ENCODE assay signal across 1 cellular context in genomic region chr2:238902285-238902684, GRCh38.
TF ChIP-seq lines count a peak whose summit lies in the region.

No MANE protein-coding gene starts in this region.

TF ChIP-seq in HepG2, 621 proteins besides CTCF, POLR2A, EP300 and RAD21 (continues in another document):
- TF ChIP-seq, protein P1, sequence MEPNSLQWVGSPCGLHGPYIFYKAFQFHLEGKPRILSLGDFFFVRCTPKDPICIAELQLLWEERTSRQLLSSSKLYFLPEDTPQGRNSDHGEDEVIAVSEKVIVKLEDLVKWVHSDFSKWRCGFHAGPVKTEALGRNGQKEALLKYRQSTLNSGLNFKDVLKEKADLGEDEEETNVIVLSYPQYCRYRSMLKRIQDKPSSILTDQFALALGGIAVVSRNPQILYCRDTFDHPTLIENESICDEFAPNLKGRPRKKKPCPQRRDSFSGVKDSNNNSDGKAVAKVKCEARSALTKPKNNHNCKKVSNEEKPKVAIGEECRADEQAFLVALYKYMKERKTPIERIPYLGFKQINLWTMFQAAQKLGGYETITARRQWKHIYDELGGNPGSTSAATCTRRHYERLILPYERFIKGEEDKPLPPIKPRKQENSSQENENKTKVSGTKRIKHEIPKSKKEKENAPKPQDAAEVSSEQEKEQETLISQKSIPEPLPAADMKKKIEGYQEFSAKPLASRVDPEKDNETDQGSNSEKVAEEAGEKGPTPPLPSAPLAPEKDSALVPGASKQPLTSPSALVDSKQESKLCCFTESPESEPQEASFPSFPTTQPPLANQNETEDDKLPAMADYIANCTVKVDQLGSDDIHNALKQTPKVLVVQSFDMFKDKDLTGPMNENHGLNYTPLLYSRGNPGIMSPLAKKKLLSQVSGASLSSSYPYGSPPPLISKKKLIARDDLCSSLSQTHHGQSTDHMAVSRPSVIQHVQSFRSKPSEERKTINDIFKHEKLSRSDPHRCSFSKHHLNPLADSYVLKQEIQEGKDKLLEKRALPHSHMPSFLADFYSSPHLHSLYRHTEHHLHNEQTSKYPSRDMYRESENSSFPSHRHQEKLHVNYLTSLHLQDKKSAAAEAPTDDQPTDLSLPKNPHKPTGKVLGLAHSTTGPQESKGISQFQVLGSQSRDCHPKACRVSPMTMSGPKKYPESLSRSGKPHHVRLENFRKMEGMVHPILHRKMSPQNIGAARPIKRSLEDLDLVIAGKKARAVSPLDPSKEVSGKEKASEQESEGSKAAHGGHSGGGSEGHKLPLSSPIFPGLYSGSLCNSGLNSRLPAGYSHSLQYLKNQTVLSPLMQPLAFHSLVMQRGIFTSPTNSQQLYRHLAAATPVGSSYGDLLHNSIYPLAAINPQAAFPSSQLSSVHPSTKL (CRISPR knock-in tag; IDR thresholded peaks at IDR 0.05): no peak
- TF ChIP-seq JARID2 (CRISPR knock-in tag; IDR thresholded peaks at IDR 0.05; ENCODE audit: insufficient replicate concordance) (no peak), FOXA1 (IDR thresholded peaks at IDR 0.05) (peak; percentile 34; the same call in 1 of the 2 replicates), FOXA1 (CRISPR knock-in tag; IDR thresholded peaks at IDR 0.05) (no peak), RARA (CRISPR knock-in tag; IDR thresholded peaks at IDR 0.05) (no peak), IKZF1 (IDR thresholded peaks at IDR 0.05) (peak; percentile 74; the same call in 1 of the 2 replicates), HNRNPLL (IDR thresholded peaks at IDR 0.05; ENCODE audit: low read depth, low read length, poor library complexity, severe bottlenecking) (no peak), ZNF407 (CRISPR knock-in tag; IDR thresholded peaks at IDR 0.05; ENCODE audit: not compliant biosample characterization) (no peak), ZNF607 (CRISPR knock-in tag; IDR thresholded peaks at IDR 0.05; ENCODE audit: borderline replicate concordance) (no peak), LCORL (IDR thresholded peaks at IDR 0.05) (peak; percentile 56; the same call in 1 of the 2 replicates), LCORL (CRISPR knock-in tag; IDR thresholded peaks at IDR 0.05) (no peak), ZNF543 (CRISPR knock-in tag; IDR thresholded peaks at IDR 0.05) (no peak), ZNF143 (CRISPR knock-in tag; IDR thresholded peaks at IDR 0.05) (no peak), POGZ (CRISPR knock-in tag; IDR thresholded peaks at IDR 0.05) (no peak), MAF1 (CRISPR knock-in tag; IDR thresholded peaks at IDR 0.05; ENCODE audit: borderline replicate concordance) (no peak), NONO (IDR thresholded peaks at IDR 0.05) (0 out of 2 replicates have a peak, but pooled peaks have one; percentile 81), NONO (CRISPR knock-in tag; conservative IDR thresholded peaks at IDR 0.05) (no peak), NFE2 (CRISPR knock-in tag; IDR thresholded peaks at IDR 0.05) (no peak), SMAD3 (CRISPR knock-in tag; IDR thresholded peaks at IDR 0.05) (no peak), SP4 (CRISPR knock-in tag; IDR thresholded peaks at IDR 0.05) (no peak), ZFP41 (CRISPR knock-in tag; IDR thresholded peaks at IDR 0.05; ENCODE audit: borderline replicate concordance) (no peak), KLF15 (CRISPR knock-in tag; IDR thresholded peaks at IDR 0.05; ENCODE audit: borderline replicate concordance) (no peak), ZNF207 (IDR thresholded peaks at IDR 0.05; ENCODE audit: borderline replicate concordance) (0 out of 2 replicates have a peak, but pooled peaks have one; percentile 46), ZNF224 (CRISPR knock-in tag; IDR thresholded peaks at IDR 0.05) (no peak), WIZ (CRISPR knock-in tag; IDR thresholded peaks at IDR 0.05) (no peak), HNRNPK (IDR thresholded peaks at IDR 0.05; ENCODE audit: low read depth, low read length, poor library complexity, severe bottlenecking) (no peak), ZFX (CRISPR knock-in tag; IDR thresholded peaks at IDR 0.05; ENCODE audit: low read depth) (no peak), THAP8 (CRISPR knock-in tag; IDR thresholded peaks at IDR 0.05; ENCODE audit: borderline replicate concordance) (no peak), HMG20A (CRISPR knock-in tag; IDR thresholded peaks at IDR 0.05; ENCODE audit: borderline replicate concordance) (no peak), U2AF2 (IDR thresholded peaks at IDR 0.05; ENCODE audit: low read depth, low read length) (no peak), ATM (IDR thresholded peaks at IDR 0.05; ENCODE audit: borderline replicate concordance) (peak; percentile 26; the same call in 1 of the 2 replicates), NBN (conservative IDR thresholded peaks at IDR 0.05) (0 out of 2 replicates have a peak, but pooled peaks have one; percentile 56), POLR2AphosphoS5 (IDR thresholded peaks at IDR 0.05; ENCODE audit: low read depth, low read length) (no peak), NFKBIZ (CRISPR knock-in tag; IDR thresholded peaks at IDR 0.05) (no peak), ZNF432 (CRISPR knock-in tag; IDR thresholded peaks at IDR 0.05; ENCODE audit: borderline replicate concordance) (no peak)
- TF ChIP-seq, protein P2, sequence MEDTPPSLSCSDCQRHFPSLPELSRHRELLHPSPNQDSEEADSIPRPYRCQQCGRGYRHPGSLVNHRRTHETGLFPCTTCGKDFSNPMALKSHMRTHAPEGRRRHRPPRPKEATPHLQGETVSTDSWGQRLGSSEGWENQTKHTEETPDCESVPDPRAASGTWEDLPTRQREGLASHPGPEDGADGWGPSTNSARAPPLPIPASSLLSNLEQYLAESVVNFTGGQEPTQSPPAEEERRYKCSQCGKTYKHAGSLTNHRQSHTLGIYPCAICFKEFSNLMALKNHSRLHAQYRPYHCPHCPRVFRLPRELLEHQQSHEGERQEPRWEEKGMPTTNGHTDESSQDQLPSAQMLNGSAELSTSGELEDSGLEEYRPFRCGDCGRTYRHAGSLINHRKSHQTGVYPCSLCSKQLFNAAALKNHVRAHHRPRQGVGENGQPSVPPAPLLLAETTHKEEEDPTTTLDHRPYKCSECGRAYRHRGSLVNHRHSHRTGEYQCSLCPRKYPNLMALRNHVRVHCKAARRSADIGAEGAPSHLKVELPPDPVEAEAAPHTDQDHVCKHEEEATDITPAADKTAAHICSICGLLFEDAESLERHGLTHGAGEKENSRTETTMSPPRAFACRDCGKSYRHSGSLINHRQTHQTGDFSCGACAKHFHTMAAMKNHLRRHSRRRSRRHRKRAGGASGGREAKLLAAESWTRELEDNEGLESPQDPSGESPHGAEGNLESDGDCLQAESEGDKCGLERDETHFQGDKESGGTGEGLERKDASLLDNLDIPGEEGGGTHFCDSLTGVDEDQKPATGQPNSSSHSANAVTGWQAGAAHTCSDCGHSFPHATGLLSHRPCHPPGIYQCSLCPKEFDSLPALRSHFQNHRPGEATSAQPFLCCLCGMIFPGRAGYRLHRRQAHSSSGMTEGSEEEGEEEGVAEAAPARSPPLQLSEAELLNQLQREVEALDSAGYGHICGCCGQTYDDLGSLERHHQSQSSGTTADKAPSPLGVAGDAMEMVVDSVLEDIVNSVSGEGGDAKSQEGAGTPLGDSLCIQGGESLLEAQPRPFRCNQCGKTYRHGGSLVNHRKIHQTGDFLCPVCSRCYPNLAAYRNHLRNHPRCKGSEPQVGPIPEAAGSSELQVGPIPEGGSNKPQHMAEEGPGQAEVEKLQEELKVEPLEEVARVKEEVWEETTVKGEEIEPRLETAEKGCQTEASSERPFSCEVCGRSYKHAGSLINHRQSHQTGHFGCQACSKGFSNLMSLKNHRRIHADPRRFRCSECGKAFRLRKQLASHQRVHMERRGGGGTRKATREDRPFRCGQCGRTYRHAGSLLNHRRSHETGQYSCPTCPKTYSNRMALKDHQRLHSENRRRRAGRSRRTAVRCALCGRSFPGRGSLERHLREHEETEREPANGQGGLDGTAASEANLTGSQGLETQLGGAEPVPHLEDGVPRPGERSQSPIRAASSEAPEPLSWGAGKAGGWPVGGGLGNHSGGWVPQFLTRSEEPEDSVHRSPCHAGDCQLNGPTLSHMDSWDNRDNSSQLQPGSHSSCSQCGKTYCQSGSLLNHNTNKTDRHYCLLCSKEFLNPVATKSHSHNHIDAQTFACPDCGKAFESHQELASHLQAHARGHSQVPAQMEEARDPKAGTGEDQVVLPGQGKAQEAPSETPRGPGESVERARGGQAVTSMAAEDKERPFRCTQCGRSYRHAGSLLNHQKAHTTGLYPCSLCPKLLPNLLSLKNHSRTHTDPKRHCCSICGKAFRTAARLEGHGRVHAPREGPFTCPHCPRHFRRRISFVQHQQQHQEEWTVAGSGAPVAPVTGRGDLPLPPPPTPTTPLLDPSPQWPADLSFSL (CRISPR knock-in tag; IDR thresholded peaks at IDR 0.05): peak; percentile 52; the same call in 1 of the 2 replicates
- TF ChIP-seq, protein P3, sequence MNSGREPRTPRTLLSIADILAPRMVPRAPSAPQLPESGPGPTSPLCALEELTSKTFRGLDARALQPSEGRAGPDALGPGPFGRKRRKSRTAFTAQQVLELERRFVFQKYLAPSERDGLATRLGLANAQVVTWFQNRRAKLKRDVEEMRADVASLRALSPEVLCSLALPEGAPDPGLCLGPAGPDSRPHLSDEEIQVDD (CRISPR knock-in tag; IDR thresholded peaks at IDR 0.05; ENCODE audit: borderline replicate concordance): no peak
- TF ChIP-seq, protein P4, sequence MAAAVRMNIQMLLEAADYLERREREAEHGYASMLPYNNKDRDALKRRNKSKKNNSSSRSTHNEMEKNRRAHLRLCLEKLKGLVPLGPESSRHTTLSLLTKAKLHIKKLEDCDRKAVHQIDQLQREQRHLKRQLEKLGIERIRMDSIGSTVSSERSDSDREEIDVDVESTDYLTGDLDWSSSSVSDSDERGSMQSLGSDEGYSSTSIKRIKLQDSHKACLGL (CRISPR knock-in tag; IDR thresholded peaks at IDR 0.05): no peak
- TF ChIP-seq, protein P5, sequence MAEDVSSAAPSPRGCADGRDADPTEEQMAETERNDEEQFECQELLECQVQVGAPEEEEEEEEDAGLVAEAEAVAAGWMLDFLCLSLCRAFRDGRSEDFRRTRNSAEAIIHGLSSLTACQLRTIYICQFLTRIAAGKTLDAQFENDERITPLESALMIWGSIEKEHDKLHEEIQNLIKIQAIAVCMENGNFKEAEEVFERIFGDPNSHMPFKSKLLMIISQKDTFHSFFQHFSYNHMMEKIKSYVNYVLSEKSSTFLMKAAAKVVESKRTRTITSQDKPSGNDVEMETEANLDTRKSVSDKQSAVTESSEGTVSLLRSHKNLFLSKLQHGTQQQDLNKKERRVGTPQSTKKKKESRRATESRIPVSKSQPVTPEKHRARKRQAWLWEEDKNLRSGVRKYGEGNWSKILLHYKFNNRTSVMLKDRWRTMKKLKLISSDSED (CRISPR knock-in tag; IDR thresholded peaks at IDR 0.05): no peak
- TF ChIP-seq, protein P6, sequence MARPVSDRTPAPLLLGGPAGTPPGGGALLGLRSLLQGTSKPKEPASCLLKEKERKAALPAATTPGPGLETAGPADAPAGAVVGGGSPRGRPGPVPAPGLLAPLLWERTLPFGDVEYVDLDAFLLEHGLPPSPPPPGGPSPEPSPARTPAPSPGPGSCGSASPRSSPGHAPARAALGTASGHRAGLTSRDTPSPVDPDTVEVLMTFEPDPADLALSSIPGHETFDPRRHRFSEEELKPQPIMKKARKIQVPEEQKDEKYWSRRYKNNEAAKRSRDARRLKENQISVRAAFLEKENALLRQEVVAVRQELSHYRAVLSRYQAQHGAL (CRISPR knock-in tag; IDR thresholded peaks at IDR 0.05; ENCODE audit: not compliant biosample characterization): no peak
